Comparison of ENCODE assay signal across 10 cellular contexts in genomic region chr11:102810943-102811528, GRCh38. TPM values are rescaled to one million over a fixed set of nuclear protein-coding genes. Genes with fewer than 3 reads are reported as not detected.
A peak's percentile ranks its signal among the peaks of the same experiment; 100 is the strongest.
DNase-seq lines count a peak whose midpoint lies in the region; ATAC-seq and TF ChIP-seq lines count a peak whose summit lies in the region.
"Had no signal": no experiment of that assay in that cellular context is flagged by ENCODE, and none has a peak within 500 bp of the region (broad histone marks: within the 10 kb centered on the region; RNA-seq: fewer than 3 reads in every experiment).

No MANE protein-coding gene starts in this region.

- H3K4me3 ChIP-seq in esophagus squamous epithelium (no peak overlapping the region), smooth muscle cell (no peak overlapping the region)

- H3K4me1 ChIP-seq in esophagus squamous epithelium (no peaks in the 10 kb centered on the region), smooth muscle cell (ENCODE audit: low read depth) (no peaks in the 10 kb centered on the region)

- H3F3A ChIP-seq in smooth muscle cell (ENCODE audit: low read depth), result no peaks in the 10 kb centered on the region

- H4K20me1 ChIP-seq in smooth muscle cell (ENCODE audit: low read depth), result no peaks in the 10 kb centered on the region

- H3K27ac ChIP-seq in esophagus squamous epithelium (no peak overlapping the region), smooth muscle cell (ENCODE audit: low read depth) (no peak overlapping the region)

- TF ChIP-seq CTCF in esophagus squamous epithelium (IDR thresholded peaks at IDR 0.05), result peak in 5 of 6 experiments; percentile 18 to 54 (median 28)
- TF ChIP-seq CTCF in smooth muscle cell (IDR thresholded peaks at IDR 0.05; ENCODE audit: borderline replicate concordance, insufficient read depth, poor library complexity, severe bottlenecking), result peak; percentile 31

- ATAC-seq in GM21528 (IDR thresholded peaks at IDR 0.05; ENCODE audit: low FRiP score, unreplicated experiment), result no peak
- ATAC-seq: activated T-cell treated with anti-CD3 and anti-CD28 coated beads, Interleukin-2, amount 50 U/mL, for 4 hours had no signal

- DNase-seq in NCI-H510A treated with DMSO at 0.1 percent for 48 hours (lab: John Stamatoyannopoulos, UW) (peak; percentile 26), NCI-H510A (lab: John Stamatoyannopoulos, UW) (no peak), NCI-H774 (lab: John Stamatoyannopoulos, UW) (peak; percentile 15), esophagus squamous epithelium (lab: John Stamatoyannopoulos, UW) (no peak), smooth muscle cell (lab: John Stamatoyannopoulos, UW; ENCODE audit: unreplicated experiment) (no peak), UCSD-AML1 (lab: John Stamatoyannopoulos, UW; ENCODE audit: unreplicated experiment) (no peak), foreskin melanocyte (no peak)
- DNase-seq: activated T-cell treated with anti-CD3 and anti-CD28 coated beads, Interleukin-2, amount 50 U/mL, for 4 hours had no signal

- H2AFZ ChIP-seq in smooth muscle cell (ENCODE audit: low read depth), result no peak overlapping the region

- H3K36me3 ChIP-seq in esophagus squamous epithelium (no peaks in the 10 kb centered on the region), smooth muscle cell (ENCODE audit: low read depth) (no peaks in the 10 kb centered on the region)

- H3K9me3 ChIP-seq in esophagus squamous epithelium, result no peaks in the 10 kb centered on the region
- no peaks in the 10 kb centered on the region for H3K9me3 ChIP-seq in smooth muscle cell (replicated peaks; ENCODE audit: low read depth)

- peaks cover 0 to 10% (median 0%) of the 10 kb centered on the region in 4 donors for H3K27me3 ChIP-seq in esophagus squamous epithelium
- no peaks in the 10 kb centered on the region for H3K27me3 ChIP-seq in smooth muscle cell (ENCODE audit: low read depth)

- no peak for TF ChIP-seq POLR2A in esophagus squamous epithelium (IDR thresholded peaks at IDR 0.05)

- no peak overlapping the region for H3K9ac ChIP-seq in smooth muscle cell (ENCODE audit: low read depth)

- intact Hi-C loops in esophagus squamous epithelium (cut with DNase I), result loop anchor here (10.0 kb wide), 1 partner anchor 124 kb away; no protein-coding TSS in a partner anchor

- no peak overlapping the region for H3K4me2 ChIP-seq in smooth muscle cell

- WGBS in esophagus squamous epithelium, 2 donors, result 3 to 10% methylated on average over 3 of the region's 3 CpGs
- whole genome bisulfite sequencing in smooth muscle cell (ENCODE audit: low lambda C conversion rate), result 19% methylated on average over 3 of the region's 3 CpGs

- no peaks in the 10 kb centered on the region for H3K79me2 ChIP-seq in smooth muscle cell (ENCODE audit: low read depth)

RNA-seq across cellular contexts. Expression of gene MMP1, which starts 13.1 kb away (rescaled TPM):
- total RNA-seq in esophagus squamous epithelium (under 1 TPM in 2 of 4 donors, not detected in 2; 0.19 to 0.22 TPM), smooth muscle cell (27.8 and 38.3 TPM in 2 replicates)
- 9.1 and 24.0 TPM in 2 replicates for polyA plus RNA-seq in smooth muscle cell
- total RNA-seq: activated T-cell treated with anti-CD3 and anti-CD28 coated beads, Interleukin-2, amount 50 U/mL, for 4 hours; lower leg skin had no signal

RNA-seq across cellular contexts. Expression of gene MMP10, which starts 30.6 kb away (rescaled TPM):
- total RNA-seq in esophagus squamous epithelium, result not detected
- 4.0 and 7.3 TPM in 2 replicates for total RNA-seq in smooth muscle cell
- polyA plus RNA-seq in smooth muscle cell, result 1.1 and 6.7 TPM in 2 replicates
- total RNA-seq: lower leg skin had no signal

RNA-seq across cellular contexts. Expression of gene MMP3, which starts 32.4 kb away (rescaled TPM):
- total RNA-seq in esophagus squamous epithelium, result not detected
- total RNA-seq in smooth muscle cell, result 2.8 and 4.3 TPM in 2 replicates
- 2.0 and 3.2 TPM in 2 replicates for polyA plus RNA-seq in smooth muscle cell
- total RNA-seq: activated T-cell treated with anti-CD3 and anti-CD28 coated beads, Interleukin-2, amount 50 U/mL, for 4 hours had no signal

Comparison
In these comparisons a context has a peak if more than half of its experiments do, and no peak if none do; other contexts are left out.
1. DNase-seq: peak in NCI-H510A treated with DMSO at 0.1 percent for 48 hours (single experiment) and NCI-H774 (single experiment); none in NCI-H510A (single experiment), esophagus squamous epithelium (single experiment), smooth muscle cell (single experiment), UCSD-AML1 (single experiment) and foreskin melanocyte (single experiment).
2. RNA of gene MMP1, which starts 13.1 kb away (total RNA-seq): 27.8 to 38.3 TPM in smooth muscle cell; 0.19 to 0.22 TPM in esophagus squamous epithelium; every median in the first group is over 10 times any median in the second.